8 cellular contexts compared by ENCODE assay signal in the genomic region with DNA sequence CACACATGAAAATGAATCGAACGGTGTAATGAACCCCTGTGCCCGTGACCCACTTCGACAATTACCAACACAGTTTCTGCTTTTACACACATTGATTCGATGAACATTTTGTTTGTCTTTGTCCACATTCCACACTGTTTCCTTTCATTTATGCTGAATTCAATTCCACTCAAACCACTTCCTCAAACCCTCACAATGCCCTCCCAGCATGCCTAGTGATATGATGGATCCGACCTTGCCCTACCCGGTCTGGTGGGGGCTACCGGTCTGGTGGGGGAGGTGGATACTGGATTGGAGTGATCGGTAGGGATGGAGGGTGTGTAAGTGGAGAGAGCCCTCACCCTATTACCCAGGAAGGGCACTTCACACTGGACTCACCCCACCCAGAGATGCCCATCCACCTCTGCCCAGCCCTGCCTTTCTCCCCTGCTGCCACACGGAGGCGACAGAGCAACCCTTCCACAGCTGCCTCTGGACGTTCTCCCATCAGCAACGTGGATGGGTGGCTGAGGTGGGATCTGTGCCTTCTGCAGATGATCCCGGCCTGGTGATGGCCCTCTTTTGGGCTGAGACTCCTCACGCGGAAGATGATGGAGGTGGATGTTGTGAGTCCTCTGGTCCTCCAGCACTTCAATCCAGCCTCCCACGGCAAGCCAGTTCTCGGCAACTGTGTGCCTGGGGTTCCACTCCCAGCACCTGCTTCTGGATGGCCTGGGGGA. TPM values are rescaled to one million over a fixed set of nuclear protein-coding genes. Genes with fewer than 3 reads are reported as not detected.
DNase-seq lines count a peak whose midpoint lies in the region; ATAC-seq lines count a peak whose summit lies in the region.

No MANE protein-coding gene starts in this region.

- no peak for ATAC-seq in HG03469 (IDR thresholded peaks at IDR 0.05; ENCODE audit: unreplicated experiment)

- DNase-seq in Ammon's horn (ENCODE audit: low spot score) (peak; percentile 74), GOT3 (lab: John Stamatoyannopoulos, UW) (peak; percentile 47), NCI-H526 treated with DMSO at 0.1 percent for 48 hours (lab: John Stamatoyannopoulos, UW) (peak; percentile 26), lung microvascular endothelial cell (ENCODE audit: low read depth in 2 of 2) (peak; percentile 69 to 77)
- peak; percentile 64 to 74 for DNase-seq in activated CD4-positive, alpha-beta T cell treated with anti-CD3 and anti-CD28 coated beads, Interleukin-2, amount 50 U/mL, for 48 hours
- peak; percentile 21 for DNase-seq in effector CD4-positive, alpha-beta T cell
- peak; percentile 34 to 38 for DNase-seq in stimulated activated CD8-positive, alpha-beta memory T cell treated with anti-CD3 and anti-CD28 coated beads, Interleukin-15, amount 100 ng/mL, for 48 hours (ENCODE audit: low read depth in 2 of 2)

RNA-seq across cellular contexts. Expression of gene P2RY2, which starts 33.0 kb away (rescaled TPM):
- 0.20 and 0.65 TPM in 2 replicates for total RNA-seq in lung microvascular endothelial cell

RNA-seq across cellular contexts. Expression of gene FCHSD2, which starts 43.0 kb away (rescaled TPM):
- 13.7 and 15.9 TPM in 2 replicates for total RNA-seq in lung microvascular endothelial cell

Comparison
In these comparisons a context has a peak if more than half of its experiments do, and no peak if none do; other contexts are left out.
1. DNase-seq: peak in every context shown above with its lines; median percentile 74 in Ammon's horn; 73 in lung microvascular endothelial cell; 69 in activated CD4-positive, alpha-beta T cell treated with anti-CD3 and anti-CD28 coated beads, Interleukin-2, amount 50 U/mL, for 48 hours; 47 in GOT3; 36 in stimulated activated CD8-positive, alpha-beta memory T cell treated with anti-CD3 and anti-CD28 coated beads, Interleukin-15, amount 100 ng/mL, for 48 hours; 26 in NCI-H526 treated with DMSO at 0.1 percent for 48 hours; 21 in effector CD4-positive, alpha-beta T cell.